In the genomic region with DNA sequence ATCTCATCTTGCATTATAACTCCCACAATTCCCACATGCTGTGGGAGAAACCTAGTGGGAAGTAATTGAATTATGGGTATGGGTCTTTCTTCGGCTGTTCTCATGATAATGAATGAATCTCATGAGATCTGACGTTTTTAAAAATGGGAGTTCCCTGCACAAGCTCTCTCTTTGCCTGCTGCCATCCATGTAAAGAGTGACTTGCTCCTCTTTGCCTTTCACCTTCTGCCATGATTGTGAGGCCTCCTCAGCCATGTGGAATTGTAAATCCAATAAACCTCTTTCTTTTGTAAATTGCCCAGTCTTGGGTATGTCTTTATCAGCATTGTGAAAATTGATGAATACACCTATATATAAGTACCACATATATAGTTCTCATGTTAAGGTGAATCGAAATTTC, we compare ENCODE assay signal across 26 cellular contexts.
"Had no signal": no experiment of that assay in that cellular context is flagged by ENCODE, and none has a peak within 500 bp of the region (broad histone marks: within the 10 kb centered on the region; RNA-seq: fewer than 3 reads in every experiment).

No MANE protein-coding gene starts in this region.

- H3K4me3 ChIP-seq: stomach, suprapubic skin, testis, thoracic aorta, thyroid gland, tibial artery, tibial nerve, transverse colon, upper lobe of left lung, upper lobe of right lung, uterus, vagina had no signal

- H3K27ac ChIP-seq: stomach, suprapubic skin, testis, thoracic aorta, thyroid gland, tibial artery, tibial nerve, transverse colon, upper lobe of left lung, upper lobe of right lung, uterus, vagina had no signal

- H3K27me3 ChIP-seq: stomach, suprapubic skin, testis, thyroid gland, tibial artery, tibial nerve, transverse colon, upper lobe of left lung, upper lobe of right lung, uterus, vagina had no signal

- DNase-seq: stimulated activated CD4-positive, alpha-beta T cell treated with anti-CD3 and anti-CD28 coated beads, Interleukin-2, amount 100 ng/mL, for 48 hours; stimulated activated CD4-positive, alpha-beta T cell treated with anti-CD3 and anti-CD28 coated beads, Interleukin-4, amount 100 ng/mL, for 1 hour; stimulated activated CD4-positive, alpha-beta T cell treated with anti-CD3 and anti-CD28 coated beads, Interleukin-4, amount 100 ng/mL, for 24 hours; stimulated activated CD4-positive, alpha-beta T cell treated with anti-CD3 and anti-CD28 coated beads, Interleukin-4, amount 100 ng/mL, for 4 hours; stimulated activated CD8-positive, alpha-beta memory T cell treated with anti-CD3 and anti-CD28 coated beads, Interleukin-4, amount 100 ng/mL, for 48 hours; stimulated activated naive B cell treated with anti-CD40 and anti-IgM and Interleukin-4, amounts not matched to agents 10 μg/mL and 1 μg/mL and 100 μg/mL, for 72 hours; stimulated activated naive CD4-positive, alpha-beta T cell; stimulated activated naive CD4-positive, alpha-beta T cell treated with Interleukin-2 at 50 U/mL for 16 hours; stimulated activated naive CD8-positive, alpha-beta T cell treated with anti-CD3 and anti-CD28 coated beads, Interleukin-15, amount 100 ng/mL, for 72 hours; stimulated activated naive CD8-positive, alpha-beta T cell treated with anti-CD3 and anti-CD28 coated beads, Interleukin-15, Interleukin-2, amounts not matched to agents 100 U/mL and 50 U/mL, for 24 hours; stomach; substantia nigra; testis; thyroid gland; tibial artery; transverse colon; trophoblast cell; upper lobe of left lung; upper lobe of right lung; uterus had no signal

- H3K36me3 ChIP-seq: stomach, suprapubic skin, thoracic aorta, thyroid gland, tibial artery, tibial nerve, transverse colon, upper lobe of left lung, upper lobe of right lung, uterus, vagina had no signal

- ATAC-seq: stimulated activated memory B cell treated with anti-CD40 and anti-IgM and Interleukin-4, amounts not matched to agents 10 μg/mL and 1 μg/mL and 100 μg/mL, for 72 hours; stimulated activated naive B cell treated with anti-CD40 and anti-IgM and Interleukin-4, amounts not matched to agents 10 μg/mL and 1 μg/mL and 100 μg/mL, for 72 hours; stimulated activated naive CD8-positive, alpha-beta T cell treated with anti-CD3 and anti-CD28 coated beads, Interleukin-15, amount 100 ng/mL, for 72 hours; stimulated activated naive CD8-positive, alpha-beta T cell treated with anti-CD3 and anti-CD28 coated beads, Interleukin-15, Interleukin-2, amounts not matched to agents 100 U/mL and 50 U/mL, for 24 hours; upper lobe of right lung had no signal

- H3K4me1 ChIP-seq: stomach, suprapubic skin, testis, thyroid gland, tibial artery, tibial nerve, transverse colon, upper lobe of left lung, upper lobe of right lung, uterus, vagina had no signal

- FAIRE-seq: urothelium cell line had no signal

- H3K9me3 ChIP-seq: testis, thoracic aorta, thyroid gland, transverse colon, upper lobe of right lung, vagina had no signal
